Comparison of ENCODE assay signal across 1 cellular context in the genomic region with DNA sequence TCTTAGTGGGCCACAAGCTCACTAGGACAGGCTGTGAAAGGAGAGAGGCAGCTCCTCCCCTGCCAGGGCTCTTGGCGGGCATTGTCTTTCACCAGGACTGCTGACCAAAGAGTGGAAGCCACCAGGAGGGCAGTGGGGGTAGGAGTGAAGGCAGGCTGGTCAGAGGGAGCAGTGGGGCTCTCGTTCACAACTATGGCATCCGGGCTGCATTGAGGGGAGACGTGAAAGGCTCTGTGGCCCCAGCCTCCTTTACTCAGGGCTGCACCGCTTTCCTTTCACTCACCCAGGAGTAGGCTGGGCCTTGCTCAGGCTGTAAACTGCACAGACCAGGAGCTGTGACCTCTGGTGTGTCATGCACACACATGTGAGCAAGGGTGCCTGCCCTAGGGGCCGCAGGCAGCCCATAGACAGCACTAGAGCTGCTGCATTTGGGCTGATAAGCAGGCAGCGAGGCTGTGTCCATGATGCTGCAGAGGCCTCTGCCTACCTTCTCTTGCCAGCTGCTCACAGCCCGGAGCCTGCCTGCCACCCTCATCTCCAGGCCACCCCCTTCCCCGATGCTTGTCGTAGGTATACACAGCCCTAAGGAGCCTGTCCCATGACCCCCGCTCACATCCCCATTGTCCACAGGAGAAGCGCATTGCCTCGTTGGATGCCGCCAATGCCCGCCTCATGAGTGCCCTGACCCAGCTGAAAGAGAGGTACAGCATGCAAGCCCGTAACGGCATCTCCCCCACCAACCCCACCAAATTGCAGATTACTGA.
TF ChIP-seq lines count a peak whose summit lies in the region.

No MANE protein-coding gene starts in this region.

TF ChIP-seq in GM23338, 12 proteins besides CTCF, POLR2A, EP300 and RAD21 (continued from another document):
- no peak for TF ChIP-seq CREB1 (CRISPR knock-in tag; IDR thresholded peaks at IDR 0.05; ENCODE audit: low read depth)
- TF ChIP-seq, protein P1, sequence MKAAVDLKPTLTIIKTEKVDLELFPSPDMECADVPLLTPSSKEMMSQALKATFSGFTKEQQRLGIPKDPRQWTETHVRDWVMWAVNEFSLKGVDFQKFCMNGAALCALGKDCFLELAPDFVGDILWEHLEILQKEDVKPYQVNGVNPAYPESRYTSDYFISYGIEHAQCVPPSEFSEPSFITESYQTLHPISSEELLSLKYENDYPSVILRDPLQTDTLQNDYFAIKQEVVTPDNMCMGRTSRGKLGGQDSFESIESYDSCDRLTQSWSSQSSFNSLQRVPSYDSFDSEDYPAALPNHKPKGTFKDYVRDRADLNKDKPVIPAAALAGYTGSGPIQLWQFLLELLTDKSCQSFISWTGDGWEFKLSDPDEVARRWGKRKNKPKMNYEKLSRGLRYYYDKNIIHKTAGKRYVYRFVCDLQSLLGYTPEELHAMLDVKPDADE (IDR thresholded peaks at IDR 0.05) = no peak
- no peak for TF ChIP-seq JUNB (IDR thresholded peaks at IDR 0.05; ENCODE audit: unreplicated experiment)
- TF ChIP-seq, protein P2, sequence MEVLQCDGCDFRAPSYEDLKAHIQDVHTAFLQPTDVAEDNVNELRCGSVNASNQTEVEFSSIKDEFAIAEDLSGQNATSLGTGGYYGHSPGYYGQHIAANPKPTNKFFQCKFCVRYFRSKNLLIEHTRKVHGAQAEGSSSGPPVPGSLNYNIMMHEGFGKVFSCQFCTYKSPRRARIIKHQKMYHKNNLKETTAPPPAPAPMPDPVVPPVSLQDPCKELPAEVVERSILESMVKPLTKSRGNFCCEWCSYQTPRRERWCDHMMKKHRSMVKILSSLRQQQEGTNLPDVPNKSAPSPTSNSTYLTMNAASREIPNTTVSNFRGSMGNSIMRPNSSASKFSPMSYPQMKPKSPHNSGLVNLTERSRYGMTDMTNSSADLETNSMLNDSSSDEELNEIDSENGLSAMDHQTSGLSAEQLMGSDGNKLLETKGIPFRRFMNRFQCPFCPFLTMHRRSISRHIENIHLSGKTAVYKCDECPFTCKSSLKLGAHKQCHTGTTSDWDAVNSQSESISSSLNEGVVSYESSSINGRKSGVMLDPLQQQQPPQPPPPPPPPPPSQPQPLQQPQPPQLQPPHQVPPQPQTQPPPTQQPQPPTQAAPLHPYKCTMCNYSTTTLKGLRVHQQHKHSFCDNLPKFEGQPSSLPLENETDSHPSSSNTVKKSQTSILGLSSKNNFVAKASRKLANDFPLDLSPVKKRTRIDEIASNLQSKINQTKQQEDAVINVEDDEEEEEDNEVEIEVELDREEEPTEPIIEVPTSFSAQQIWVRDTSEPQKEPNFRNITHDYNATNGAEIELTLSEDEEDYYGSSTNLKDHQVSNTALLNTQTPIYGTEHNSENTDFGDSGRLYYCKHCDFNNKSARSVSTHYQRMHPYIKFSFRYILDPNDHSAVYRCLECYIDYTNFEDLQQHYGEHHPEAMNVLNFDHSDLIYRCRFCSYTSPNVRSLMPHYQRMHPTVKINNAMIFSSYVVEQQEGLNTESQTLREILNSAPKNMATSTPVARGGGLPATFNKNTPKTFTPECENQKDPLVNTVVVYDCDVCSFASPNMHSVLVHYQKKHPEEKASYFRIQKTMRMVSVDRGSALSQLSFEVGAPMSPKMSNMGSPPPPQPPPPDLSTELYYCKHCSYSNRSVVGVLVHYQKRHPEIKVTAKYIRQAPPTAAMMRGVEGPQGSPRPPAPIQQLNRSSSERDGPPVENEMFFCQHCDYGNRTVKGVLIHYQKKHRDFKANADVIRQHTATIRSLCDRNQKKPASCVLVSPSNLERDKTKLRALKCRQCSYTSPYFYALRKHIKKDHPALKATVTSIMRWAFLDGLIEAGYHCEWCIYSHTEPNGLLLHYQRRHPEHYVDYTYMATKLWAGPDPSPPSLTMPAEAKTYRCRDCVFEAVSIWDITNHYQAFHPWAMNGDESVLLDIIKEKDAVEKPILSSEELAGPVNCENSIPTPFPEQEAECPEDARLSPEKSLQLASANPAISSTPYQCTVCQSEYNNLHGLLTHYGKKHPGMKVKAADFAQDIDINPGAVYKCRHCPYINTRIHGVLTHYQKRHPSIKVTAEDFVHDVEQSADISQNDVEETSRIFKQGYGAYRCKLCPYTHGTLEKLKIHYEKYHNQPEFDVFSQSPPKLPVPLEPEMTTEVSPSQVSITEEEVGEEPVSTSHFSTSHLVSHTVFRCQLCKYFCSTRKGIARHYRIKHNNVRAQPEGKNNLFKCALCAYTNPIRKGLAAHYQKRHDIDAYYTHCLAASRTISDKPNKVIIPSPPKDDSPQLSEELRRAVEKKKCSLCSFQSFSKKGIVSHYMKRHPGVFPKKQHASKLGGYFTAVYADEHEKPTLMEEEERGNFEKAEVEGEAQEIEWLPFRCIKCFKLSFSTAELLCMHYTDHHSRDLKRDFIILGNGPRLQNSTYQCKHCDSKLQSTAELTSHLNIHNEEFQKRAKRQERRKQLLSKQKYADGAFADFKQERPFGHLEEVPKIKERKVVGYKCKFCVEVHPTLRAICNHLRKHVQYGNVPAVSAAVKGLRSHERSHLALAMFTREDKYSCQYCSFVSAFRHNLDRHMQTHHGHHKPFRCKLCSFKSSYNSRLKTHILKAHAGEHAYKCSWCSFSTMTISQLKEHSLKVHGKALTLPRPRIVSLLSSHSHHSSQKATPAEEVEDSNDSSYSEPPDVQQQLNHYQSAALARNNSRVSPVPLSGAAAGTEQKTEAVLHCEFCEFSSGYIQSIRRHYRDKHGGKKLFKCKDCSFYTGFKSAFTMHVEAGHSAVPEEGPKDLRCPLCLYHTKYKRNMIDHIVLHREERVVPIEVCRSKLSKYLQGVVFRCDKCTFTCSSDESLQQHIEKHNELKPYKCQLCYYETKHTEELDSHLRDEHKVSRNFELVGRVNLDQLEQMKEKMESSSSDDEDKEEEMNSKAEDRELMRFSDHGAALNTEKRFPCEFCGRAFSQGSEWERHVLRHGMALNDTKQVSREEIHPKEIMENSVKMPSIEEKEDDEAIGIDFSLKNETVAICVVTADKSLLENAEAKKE (CRISPR knock-in tag; IDR thresholded peaks at IDR 0.05) = no peak
- TF ChIP-seq NANOG (IDR thresholded peaks at IDR 0.05; ENCODE audit: borderline replicate concordance) = no peak
- TF ChIP-seq EZH2 (IDR thresholded peaks at IDR 0.05; ENCODE audit: low read depth, unreplicated experiment) = no peak
- no peak for TF ChIP-seq STAT1 (IDR thresholded peaks at IDR 0.05; ENCODE audit: unreplicated experiment)
- no peak for TF ChIP-seq ZNF331 (CRISPR knock-in tag; IDR thresholded peaks at IDR 0.05; ENCODE audit: low read depth)
TF ChIP-seq in GM23338: peak in this region for 0.
